2 cellular contexts compared by ENCODE assay signal in genomic region chr11:19712281-19713220, GRCh38.
TF ChIP-seq lines count a peak whose summit lies in the region.

Gene NAV2 (plus strand): TSS chr11:19712837. CDS start chr11:19713696, 859 bp downstream.

TF ChIP-seq in HEK293, 187 proteins besides CTCF, POLR2A, EP300 and RAD21 (continued from another document and continues in another):
- TF ChIP-seq ZNF148 (tag by site-specific recombination; IDR thresholded peaks at IDR 0.05; ENCODE audit: borderline replicate concordance) (no peak), ZNF660 (tag by site-specific recombination; IDR thresholded peaks at IDR 0.05) (no peak; the same call in 1 of the 2 replicates), ZNF174 (tag by site-specific recombination; IDR thresholded peaks at IDR 0.05) (no peak), GLIS2 (tag by site-specific recombination; IDR thresholded peaks at IDR 0.05) (peak; percentile 98), ZNF311 (tag by site-specific recombination; IDR thresholded peaks at IDR 0.05; ENCODE audit: borderline replicate concordance) (no peak), ZNF416 (tag by site-specific recombination; IDR thresholded peaks at IDR 0.05) (no peak), SP2 (tag by site-specific recombination; IDR thresholded peaks at IDR 0.05) (peak; percentile 41), ZSCAN30 (tag by site-specific recombination; IDR thresholded peaks at IDR 0.05) (peak; percentile 86), ZNF24 (tag by site-specific recombination; IDR thresholded peaks at IDR 0.05) (peak; percentile 55; the same call in 1 of the 2 replicates), ZSCAN23 (tag by site-specific recombination; IDR thresholded peaks at IDR 0.05) (no peak), ZBTB48 (tag by site-specific recombination; IDR thresholded peaks at IDR 0.05) (peak; percentile 25; the same call in 1 of the 2 replicates), ZNF473 (tag by site-specific recombination; IDR thresholded peaks at IDR 0.05) (no peak), ZNF214 (tag by site-specific recombination; IDR thresholded peaks at IDR 0.05; ENCODE audit: borderline replicate concordance) (no peak), ZNF658 (tag by site-specific recombination; IDR thresholded peaks at IDR 0.05) (no peak), ZBTB17 (tag by site-specific recombination; IDR thresholded peaks at IDR 0.05) (peak; percentile 32; the same call in 1 of the 2 replicates), AEBP2 (tag by site-specific recombination; IDR thresholded peaks at IDR 0.05; ENCODE audit: borderline replicate concordance) (no peak), ZFP69B (tag by site-specific recombination; IDR thresholded peaks at IDR 0.05) (peak; percentile 100), ZNF48 (tag by site-specific recombination; IDR thresholded peaks at IDR 0.05) (no peak), ZNF394 (tag by site-specific recombination; IDR thresholded peaks at IDR 0.05; ENCODE audit: borderline replicate concordance) (peak; percentile 63), SALL2 (tag by site-specific recombination; IDR thresholded peaks at IDR 0.05; ENCODE audit: borderline replicate concordance) (no peak), OSR2 (tag by site-specific recombination; IDR thresholded peaks at IDR 0.05) (no peak), WT1 (tag by site-specific recombination; IDR thresholded peaks at IDR 0.05) (0 out of 2 replicates have a peak, but pooled peaks have one; percentile 52), ZNF292 (tag by site-specific recombination; IDR thresholded peaks at IDR 0.05; ENCODE audit: borderline replicate concordance, low read depth) (no peak), ZBTB7A (tag by site-specific recombination; IDR thresholded peaks at IDR 0.05; ENCODE audit: low read depth) (peak; percentile 63; the same call in 1 of the 2 replicates), ZNF19 (tag by site-specific recombination; IDR thresholded peaks at IDR 0.05; ENCODE audit: low read depth) (no peak), KLF17 (tag by site-specific recombination; IDR thresholded peaks at IDR 0.05) (peak; percentile 42; the same call in 1 of the 2 replicates), ZNF350 (tag by site-specific recombination; IDR thresholded peaks at IDR 0.05) (no peak), GFI1B (tag by site-specific recombination; IDR thresholded peaks at IDR 0.05) (no peak), ZNF138 (tag by site-specific recombination; IDR thresholded peaks at IDR 0.05; ENCODE audit: borderline replicate concordance) (no peak), TRIM28 (IDR thresholded peaks at IDR 0.05; ENCODE audit: borderline replicate concordance, low read length) (no peak), ZNF776 (tag by site-specific recombination; IDR thresholded peaks at IDR 0.05; ENCODE audit: borderline replicate concordance) (no peak), ZNF433 (tag by site-specific recombination; IDR thresholded peaks at IDR 0.05; ENCODE audit: low read depth) (no peak)
- TF ChIP-seq, protein P1, sequence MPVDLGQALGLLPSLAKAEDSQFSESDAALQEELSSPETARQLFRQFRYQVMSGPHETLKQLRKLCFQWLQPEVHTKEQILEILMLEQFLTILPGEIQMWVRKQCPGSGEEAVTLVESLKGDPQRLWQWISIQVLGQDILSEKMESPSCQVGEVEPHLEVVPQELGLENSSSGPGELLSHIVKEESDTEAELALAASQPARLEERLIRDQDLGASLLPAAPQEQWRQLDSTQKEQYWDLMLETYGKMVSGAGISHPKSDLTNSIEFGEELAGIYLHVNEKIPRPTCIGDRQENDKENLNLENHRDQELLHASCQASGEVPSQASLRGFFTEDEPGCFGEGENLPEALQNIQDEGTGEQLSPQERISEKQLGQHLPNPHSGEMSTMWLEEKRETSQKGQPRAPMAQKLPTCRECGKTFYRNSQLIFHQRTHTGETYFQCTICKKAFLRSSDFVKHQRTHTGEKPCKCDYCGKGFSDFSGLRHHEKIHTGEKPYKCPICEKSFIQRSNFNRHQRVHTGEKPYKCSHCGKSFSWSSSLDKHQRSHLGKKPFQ (tag by site-specific recombination; IDR thresholded peaks at IDR 0.05): no peak

TF ChIP-seq in SK-N-SH treated with all-trans-retinoic acid at 6 μM for 48 hours, 23 proteins besides CTCF, POLR2A, EP300 and RAD21 (continued from another document):
- TF ChIP-seq, protein P2, sequence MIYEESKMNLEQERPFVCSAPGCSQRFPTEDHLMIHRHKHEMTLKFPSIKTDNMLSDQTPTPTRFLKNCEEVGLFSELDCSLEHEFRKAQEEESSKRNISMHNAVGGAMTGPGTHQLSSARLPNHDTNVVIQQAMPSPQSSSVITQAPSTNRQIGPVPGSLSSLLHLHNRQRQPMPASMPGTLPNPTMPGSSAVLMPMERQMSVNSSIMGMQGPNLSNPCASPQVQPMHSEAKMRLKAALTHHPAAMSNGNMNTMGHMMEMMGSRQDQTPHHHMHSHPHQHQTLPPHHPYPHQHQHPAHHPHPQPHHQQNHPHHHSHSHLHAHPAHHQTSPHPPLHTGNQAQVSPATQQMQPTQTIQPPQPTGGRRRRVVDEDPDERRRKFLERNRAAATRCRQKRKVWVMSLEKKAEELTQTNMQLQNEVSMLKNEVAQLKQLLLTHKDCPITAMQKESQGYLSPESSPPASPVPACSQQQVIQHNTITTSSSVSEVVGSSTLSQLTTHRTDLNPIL (CRISPR knock-in tag; IDR thresholded peaks at IDR 0.05; ENCODE audit: low read depth): no peak
- TF ChIP-seq TCF4 (CRISPR knock-in tag; IDR thresholded peaks at IDR 0.05; ENCODE audit: borderline replicate concordance) (peak; percentile 46; the same call in 1 of the 2 replicates), ZNF565 (CRISPR knock-in tag; conservative IDR thresholded peaks at IDR 0.05; ENCODE audit: low read depth) (0 out of 2 replicates have a peak, but pooled peaks have one; percentile 52), PPARA (CRISPR knock-in tag; IDR thresholded peaks at IDR 0.05; ENCODE audit: borderline replicate concordance) (no peak)
- TF ChIP-seq, protein P3, sequence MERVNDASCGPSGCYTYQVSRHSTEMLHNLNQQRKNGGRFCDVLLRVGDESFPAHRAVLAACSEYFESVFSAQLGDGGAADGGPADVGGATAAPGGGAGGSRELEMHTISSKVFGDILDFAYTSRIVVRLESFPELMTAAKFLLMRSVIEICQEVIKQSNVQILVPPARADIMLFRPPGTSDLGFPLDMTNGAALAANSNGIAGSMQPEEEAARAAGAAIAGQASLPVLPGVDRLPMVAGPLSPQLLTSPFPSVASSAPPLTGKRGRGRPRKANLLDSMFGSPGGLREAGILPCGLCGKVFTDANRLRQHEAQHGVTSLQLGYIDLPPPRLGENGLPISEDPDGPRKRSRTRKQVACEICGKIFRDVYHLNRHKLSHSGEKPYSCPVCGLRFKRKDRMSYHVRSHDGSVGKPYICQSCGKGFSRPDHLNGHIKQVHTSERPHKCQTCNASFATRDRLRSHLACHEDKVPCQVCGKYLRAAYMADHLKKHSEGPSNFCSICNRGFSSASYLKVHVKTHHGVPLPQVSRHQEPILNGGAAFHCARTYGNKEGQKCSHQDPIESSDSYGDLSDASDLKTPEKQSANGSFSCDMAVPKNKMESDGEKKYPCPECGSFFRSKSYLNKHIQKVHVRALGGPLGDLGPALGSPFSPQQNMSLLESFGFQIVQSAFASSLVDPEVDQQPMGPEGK (CRISPR knock-in tag; IDR thresholded peaks at IDR 0.05; ENCODE audit: borderline replicate concordance): peak; percentile 73
TF ChIP-seq in SK-N-SH treated with all-trans-retinoic acid at 6 μM for 48 hours: peak in this region for 5.
